Comparison of ENCODE assay signal across 9 cellular contexts in genomic region chr7:96707901-96708774, GRCh38. TPM values are rescaled to one million over a fixed set of nuclear protein-coding genes. Genes with fewer than 3 reads are reported as not detected.
DNase-seq lines count a peak whose midpoint lies in the region; TF ChIP-seq lines count a peak whose summit lies in the region.
"Had no signal": no experiment of that assay in that cellular context is flagged by ENCODE, and none has a peak within 500 bp of the region (broad histone marks: within the 10 kb centered on the region; RNA-seq: fewer than 3 reads in every experiment).

No MANE protein-coding gene starts in this region.

- peaks cover 8 to 39% of the 10 kb centered on the region in 2 donors for H3K36me3 Mint-ChIP-seq in CD4-positive, alpha-beta memory T cell
- peaks cover 25% of the 10 kb centered on the region for H3K36me3 Mint-ChIP-seq in nephron (ENCODE audit: low read depth)

- CTCF ChIA-PET in CD4-positive, alpha-beta memory T cell (lab: Charles Lee; ENCODE audit: partially characterized antibody): no interaction called here

- H3K27ac ChIP-seq in CD4-positive, alpha-beta memory T cell (ENCODE audit: low read depth, low read length): no peak overlapping the region
- H3K27ac ChIP-seq in duodenal mucosa (ENCODE audit: low read depth, low read length): no peak overlapping the region

- intact Hi-C loops in CD4-positive, alpha-beta memory T cell (cut with micrococcal nuclease): no loop called here

- peaks cover 49% of the 10 kb centered on the region for H3K4me1 ChIP-seq in CD4-positive, alpha-beta memory T cell (ENCODE audit: insufficient read depth, low read length)
- H3K4me1 ChIP-seq in duodenal mucosa (ENCODE audit: control insufficient read depth in 1 of 2, insufficient read depth in 2 of 2, low read length in 2 of 2): peaks cover 14 to 15% of the 10 kb centered on the region in 2 donors

- H3K4me3 ChIP-seq in CD4-positive, alpha-beta memory T cell (ENCODE audit: low read length in 2 of 2): peak overlapping the region in 1 of 2 donors; percentile 83
- H3K4me3 ChIP-seq in MG63: peak overlapping the region; percentile 78
- peak overlapping the region; percentile 97 for H3K4me3 ChIP-seq in duodenal mucosa (ENCODE audit: low read depth in 1 of 2, low read length in 2 of 2)

- H3K9me3 ChIP-seq in CD4-positive, alpha-beta memory T cell (ENCODE audit: control insufficient read depth in 1 of 2, low read length in 2 of 2): no peaks in the 10 kb centered on the region
- H3K9me3 ChIP-seq in MG63: no peaks in the 10 kb centered on the region
- peaks cover under 1 to 7% of the 10 kb centered on the region in 2 donors for H3K9me3 ChIP-seq in duodenal mucosa (ENCODE audit: control insufficient read depth in 1 of 2, low read length in 2 of 2)

- H3K4me1 Mint-ChIP-seq in CD4-positive, alpha-beta memory T cell: peaks cover 30 to 62% (median 43%) of the 10 kb centered on the region in 4 donors
- peaks cover 16% of the 10 kb centered on the region for H3K4me1 Mint-ChIP-seq in nephron

- no peaks in the 10 kb centered on the region for H3K36me3 ChIP-seq in CD4-positive, alpha-beta memory T cell (ENCODE audit: insufficient read depth, low read length)
- H3K36me3 ChIP-seq in MG63 (peaks cover 17% of the 10 kb centered on the region), duodenal mucosa (ENCODE audit: control insufficient read depth in 1 of 2, insufficient read depth in 2 of 2, low read length in 2 of 2) (no peaks in the 10 kb centered on the region)

- H3K27me3 Mint-ChIP-seq in CD4-positive, alpha-beta memory T cell: peaks cover 0 to 1% of the 10 kb centered on the region in 2 donors
- H3K27me3 Mint-ChIP-seq in nephron (ENCODE audit: low read depth): no peaks in the 10 kb centered on the region

- DNase-seq in CD4-positive, alpha-beta memory T cell: no peak
- DNase-seq in MG63 (no peak), C1 segment of cervical spinal cord (lab: John Stamatoyannopoulos, UW) (no peak), SKM-1 (lab: John Stamatoyannopoulos, UW; ENCODE audit: unreplicated experiment) (no peak), OCI-M1 (lab: John Stamatoyannopoulos, UW) (no peak), DMS153 (lab: John Stamatoyannopoulos, UW) (no peak)
- DNase-seq: nucleus accumbens had no signal

- H3K27ac Mint-ChIP-seq in CD4-positive, alpha-beta memory T cell: peak overlapping the region in 4 of 7 donors; percentile 17 to 96 (median 67)
- no peak overlapping the region for H3K27ac Mint-ChIP-seq in nephron

- POLR2A ChIA-PET in CD4-positive, alpha-beta memory T cell (lab: Charles Lee; ENCODE audit: partially characterized antibody): interaction anchor here (1.4 kb wide), 1 partner anchor 423 kb away, joined by 4 read pairs; no protein-coding TSS in a partner anchor

- peaks cover 0 to 12% (median 2%) of the 10 kb centered on the region in 8 donors for H3K9me3 Mint-ChIP-seq in CD4-positive, alpha-beta memory T cell
- H3K9me3 Mint-ChIP-seq in nephron: peaks cover 13% of the 10 kb centered on the region

- no peak overlapping the region for H3K9ac ChIP-seq in duodenal mucosa (ENCODE audit: low read depth in 1 of 2, low read length in 2 of 2)

- no peaks in the 10 kb centered on the region for H3K27me3 ChIP-seq in CD4-positive, alpha-beta memory T cell (ENCODE audit: insufficient read depth, low read length)
- H3K27me3 ChIP-seq in MG63 (no peaks in the 10 kb centered on the region), duodenal mucosa (ENCODE audit: control insufficient read depth in 1 of 2, insufficient read depth in 2 of 2, low read length in 2 of 2) (no peaks in the 10 kb centered on the region)

- no peak for TF ChIP-seq CTCF in nephron (IDR thresholded peaks at IDR 0.05; ENCODE audit: unreplicated experiment in 3 of 3)

- peak overlapping the region; percentile 59 to 100 (median 100) for H3K4me3 Mint-ChIP-seq in CD4-positive, alpha-beta memory T cell
- peak overlapping the region; percentile 93 to 99 (median 98) for H3K4me3 Mint-ChIP-seq in nephron

RNA-seq across cellular contexts. Expression of gene SEM1, which starts 1.5 kb away (rescaled TPM):
- total RNA-seq in CD4-positive, alpha-beta memory T cell: 10 to 100 TPM; 35.1 to 41.0 TPM
- polyA plus RNA-seq in CD4-positive, alpha-beta memory T cell: 100 to 1,000 TPM; 127 to 152 TPM
- total RNA-seq in MG63 (2014; rRNA removed; shearing (Covaris generic); ENCODE audit: low replicate concordance): 15.8 and 33.8 TPM in 2 replicates

Comparison
In these comparisons a context has a peak if more than half of its experiments do, and no peak if none do; other contexts are left out.
1. H3K27ac Mint-ChIP-seq: peak in CD4-positive, alpha-beta memory T cell (4 of 7); none in nephron (0 of 3).